In the genomic region with DNA sequence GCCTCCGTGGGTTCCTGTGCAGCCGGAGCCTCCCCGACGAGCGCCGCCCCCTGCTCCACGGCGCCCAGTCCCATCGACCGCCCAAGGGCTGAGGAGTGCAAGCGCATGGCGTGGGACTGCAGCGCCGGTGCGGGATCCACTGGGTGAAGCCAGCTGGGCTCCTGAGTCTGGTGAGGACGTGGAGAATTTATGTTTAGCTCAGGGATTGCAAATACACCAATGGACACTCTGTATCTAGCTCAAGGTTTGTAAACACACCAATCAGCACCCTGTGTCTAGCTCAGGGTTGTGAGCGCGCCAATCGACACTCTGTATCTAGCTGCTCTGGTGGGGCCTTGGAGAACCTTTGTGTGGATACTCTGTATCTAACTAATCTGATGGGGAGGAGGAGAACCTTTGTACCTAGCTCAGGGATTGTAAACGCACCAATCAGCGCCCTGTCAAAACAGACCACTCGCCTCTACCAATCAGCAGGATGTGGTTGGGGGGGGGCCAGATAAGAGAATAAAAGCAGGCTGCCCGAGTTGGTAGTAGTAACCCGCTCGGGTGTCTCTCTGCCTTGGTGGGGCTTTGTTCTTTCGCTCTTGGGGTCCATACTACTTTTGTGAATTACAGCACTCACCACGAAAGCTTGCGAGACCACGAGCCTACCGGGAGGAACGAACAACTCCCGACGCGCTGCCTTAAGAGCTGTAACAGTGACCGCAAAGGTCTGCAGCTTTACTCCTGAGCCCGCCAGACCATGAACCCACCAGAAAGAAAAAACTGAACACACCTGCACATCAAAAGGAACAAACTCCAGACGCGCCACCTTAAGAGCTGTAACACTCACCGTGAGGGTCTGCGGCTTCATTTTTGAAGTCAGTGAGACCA, we compare ENCODE assay signal across 8 cellular contexts. TPM values are rescaled to one million over a fixed set of nuclear protein-coding genes. Genes with fewer than 3 reads are reported as not detected.
DNase-seq lines count a peak whose midpoint lies in the region; ATAC-seq and TF ChIP-seq lines count a peak whose summit lies in the region.
"Not testable (repeated sequence)": the region's sequence is repeated elsewhere in the genome, so short reads cannot be mapped to it uniquely, and the experiment has no call there.

No MANE protein-coding gene starts in this region.

- not testable (repeated sequence) for H3K9me3 ChIP-seq in esophagus squamous epithelium; naive thymus-derived CD4-positive, alpha-beta T cell (ENCODE audit: control insufficient read depth in 2 of 3, low read length in 3 of 3); thoracic aorta

- peak; percentile 45 for ATAC-seq in naive thymus-derived CD4-positive, alpha-beta T cell
- ATAC-seq in thoracic aorta (ENCODE audit: insufficient number of reproducible peaks, low FRiP score, low read depth) = not testable (repeated sequence)

- H3K4me1 Mint-ChIP-seq in T-helper 1 cell treated with Interleukin-12 subunit alpha and Interleukin-12 subunit beta and Interleukin-4 antibody, amounts not matched to agents 30 μg/mL and 1 μg/mL, for 36 hours (ENCODE audit: low read depth) = peaks cover 19% of the 10 kb centered on the region
- peaks cover 35% of the 10 kb centered on the region for H3K4me1 Mint-ChIP-seq in activated naive CD8-positive, alpha-beta T cell (ENCODE audit: low read depth)
- peaks cover 10 to 47% (median 40%) of the 10 kb centered on the region in 7 donors for H3K4me1 Mint-ChIP-seq in naive thymus-derived CD4-positive, alpha-beta T cell

- 66 to 69% methylated on average over 10 to 24 of the region's 40 CpGs for WGBS in esophagus squamous epithelium, 2 donors

- peaks cover 20% of the 10 kb centered on the region for H3K27me3 Mint-ChIP-seq in T-helper 1 cell treated with Interleukin-12 subunit alpha and Interleukin-12 subunit beta and Interleukin-4 antibody, amounts not matched to agents 30 μg/mL and 1 μg/mL, for 36 hours (ENCODE audit: low read depth)
- H3K27me3 Mint-ChIP-seq in activated naive CD8-positive, alpha-beta T cell = not testable (repeated sequence)
- H3K27me3 Mint-ChIP-seq in naive thymus-derived CD4-positive, alpha-beta T cell = peaks cover 0 to 19% (median 5%) of the 10 kb centered on the region in 5 donors

- not testable (repeated sequence) for TF ChIP-seq POLR2A in esophagus squamous epithelium (IDR thresholded peaks at IDR 0.05)

- not testable (repeated sequence) for H3K36me3 ChIP-seq in esophagus squamous epithelium; naive thymus-derived CD4-positive, alpha-beta T cell (ENCODE audit: control insufficient read depth in 2 of 3, insufficient read depth in 3 of 3, low read length in 3 of 3); thoracic aorta

- POLR2A ChIA-PET in naive thymus-derived CD4-positive, alpha-beta T cell (lab: Charles Lee) = interaction anchor here (0.5 to 1.6 kb wide), 8 partner anchors 156 to 1424 kb away, joined by 3 to 5 read pairs (median 3); partner anchors contain the start of genes C12orf57 and RNU7-1

- peak overlapping the region in 3 of 4 donors; percentile 13 to 59 (median 39) for H3K4me3 ChIP-seq in esophagus squamous epithelium
- H3K4me3 ChIP-seq in naive thymus-derived CD4-positive, alpha-beta T cell (ENCODE audit: low read length) = peak overlapping the region; percentile 49
- H3K4me3 ChIP-seq in thoracic aorta = peak overlapping the region; percentile 56

- peak overlapping the region; percentile 77 for H3K4me3 Mint-ChIP-seq in T-helper 1 cell treated with Interleukin-12 subunit alpha and Interleukin-12 subunit beta and Interleukin-4 antibody, amounts not matched to agents 30 μg/mL and 1 μg/mL, for 36 hours
- H3K4me3 Mint-ChIP-seq in activated naive CD8-positive, alpha-beta T cell = peak overlapping the region; percentile 86
- H3K4me3 Mint-ChIP-seq in naive thymus-derived CD4-positive, alpha-beta T cell = peak overlapping the region; percentile 78 to 94 (median 91)

- not testable (repeated sequence) for TF ChIP-seq CTCF in esophagus squamous epithelium (IDR thresholded peaks at IDR 0.05); thoracic aorta (IDR thresholded peaks at IDR 0.05)

- peaks cover 0 to 13% (median 0%) of the 10 kb centered on the region in 3 donors for H3K4me1 ChIP-seq in esophagus squamous epithelium
- H3K4me1 ChIP-seq in naive thymus-derived CD4-positive, alpha-beta T cell (ENCODE audit: control insufficient read depth in 2 of 2, insufficient read depth in 2 of 2, low read length in 2 of 2) = peaks cover 9 to 10% of the 10 kb centered on the region in 2 donors
- H3K4me1 ChIP-seq in thoracic aorta (ENCODE audit: control insufficient read depth in 1 of 2, low read depth in 2 of 2) = not testable (repeated sequence)

- not testable (repeated sequence) for H3K27me3 ChIP-seq in esophagus squamous epithelium; naive thymus-derived CD4-positive, alpha-beta T cell (ENCODE audit: control insufficient read depth in 2 of 2, insufficient read depth in 2 of 2, low read length in 2 of 2); thoracic aorta (replicated peaks; ENCODE audit: insufficient read depth)

- not testable (repeated sequence) for H3K9me3 Mint-ChIP-seq in T-helper 1 cell treated with Interleukin-12 subunit alpha and Interleukin-12 subunit beta and Interleukin-4 antibody, amounts not matched to agents 30 μg/mL and 1 μg/mL, for 36 hours; activated naive CD8-positive, alpha-beta T cell (ENCODE audit: low read depth); naive thymus-derived CD4-positive, alpha-beta T cell

- intact Hi-C loops in esophagus squamous epithelium (cut with DNase I) = loop anchor here (5.0 kb wide), 1 partner anchor 418 kb away; no protein-coding TSS in a partner anchor
- intact Hi-C loops in naive thymus-derived CD4-positive, alpha-beta T cell (cut with micrococcal nuclease) = loop anchor here in 1 of 2 donors (1.0 to 5.0 kb wide), 5 partner anchors 386 to 603 kb away; partner anchors contain the start of genes CLSTN3, NECAP1 and PEX5

- CTCF ChIA-PET in naive thymus-derived CD4-positive, alpha-beta T cell (lab: Charles Lee) = interaction anchor here (0.5 to 1.8 kb wide), 6 partner anchors 15 to 460 kb away, joined by 3 to 8 read pairs (median 4); no protein-coding TSS in a partner anchor

- H3K36me3 Mint-ChIP-seq in T-helper 1 cell treated with Interleukin-12 subunit alpha and Interleukin-12 subunit beta and Interleukin-4 antibody, amounts not matched to agents 30 μg/mL and 1 μg/mL, for 36 hours (ENCODE audit: low read depth); activated naive CD8-positive, alpha-beta T cell; naive thymus-derived CD4-positive, alpha-beta T cell: not testable (repeated sequence)

- peak overlapping the region in 1 of 4 donors; percentile 44 for H3K27ac ChIP-seq in esophagus squamous epithelium
- H3K27ac ChIP-seq in naive thymus-derived CD4-positive, alpha-beta T cell (ENCODE audit: low read depth, low read length) = peak overlapping the region; percentile 65
- not testable (repeated sequence) for H3K27ac ChIP-seq in thoracic aorta

- H3K27ac Mint-ChIP-seq in T-helper 1 cell treated with Interleukin-12 subunit alpha and Interleukin-12 subunit beta and Interleukin-4 antibody, amounts not matched to agents 30 μg/mL and 1 μg/mL, for 36 hours = peak overlapping the region; percentile 83
- peak overlapping the region; percentile 86 for H3K27ac Mint-ChIP-seq in activated naive CD8-positive, alpha-beta T cell
- H3K27ac Mint-ChIP-seq in naive thymus-derived CD4-positive, alpha-beta T cell = peak overlapping the region; percentile 86 to 97 (median 95)

- DNase-seq in EH (ENCODE audit: low read depth) = peak; percentile 1
- DNase-seq in activated CD8-positive, alpha-beta memory T cell treated with anti-CD3 and anti-CD28 coated beads, Interleukin-2, amount 50 U/mL, for 1 hour (ENCODE audit: extremely low read depth) = peak; percentile 40
- DNase-seq in esophagus squamous epithelium (lab: John Stamatoyannopoulos, UW); thoracic aorta (ENCODE audit: low spot score): not testable (repeated sequence)
- peak; percentile 23 to 84 (median 75) for DNase-seq in naive thymus-derived CD4-positive, alpha-beta T cell
- DNase-seq in stimulated activated CD4-positive, alpha-beta T cell treated with anti-CD3 and anti-CD28 coated beads, Interleukin-4, amount 100 ng/mL, for 4 hours = peak; percentile 16 to 58

RNA-seq across cellular contexts. Expression of gene APOBEC1, which starts 25.3 kb away (rescaled TPM):
- total RNA-seq in esophagus squamous epithelium (not detected), thoracic aorta (not detected)
- not detected for total RNA-seq in naive thymus-derived CD4-positive, alpha-beta T cell
- not detected for polyA plus RNA-seq in naive thymus-derived CD4-positive, alpha-beta T cell

RNA-seq across cellular contexts. Expression of gene GDF3, which starts 55.2 kb away (rescaled TPM):
- total RNA-seq in esophagus squamous epithelium (not detected), thoracic aorta (not detected)
- not detected for total RNA-seq in naive thymus-derived CD4-positive, alpha-beta T cell
- not detected for polyA plus RNA-seq in naive thymus-derived CD4-positive, alpha-beta T cell
